Comparison of ENCODE assay signal across 14 cellular contexts in genomic region chr1:32715901-32716311, GRCh38. TPM values are rescaled to one million over a fixed set of nuclear protein-coding genes. Genes with fewer than 3 reads are reported as not detected.
A peak's percentile ranks its signal among the peaks of the same experiment; 100 is the strongest.
DNase-seq lines count a peak whose midpoint lies in the region; ATAC-seq, FAIRE-seq and TF ChIP-seq lines count a peak whose summit lies in the region.
"Had no signal": no experiment of that assay in that cellular context is flagged by ENCODE, and none has a peak within 500 bp of the region (broad histone marks: within the 10 kb centered on the region; RNA-seq: fewer than 3 reads in every experiment).

No MANE protein-coding gene starts in this region.

- no peaks in the 10 kb centered on the region for H3K79me2 ChIP-seq in keratinocyte (ENCODE audit: control insufficient read depth, insufficient read depth, low read length)

- ATAC-seq in WTC11, result no peak
- no peak for ATAC-seq in sciatic nerve

- H3K4me1 ChIP-seq in keratinocyte (ENCODE audit: control insufficient read depth, extremely low read depth, insufficient read depth, low read length), result peaks cover 27% of the 10 kb centered on the region
- peaks cover 26% of the 10 kb centered on the region for H3K4me1 ChIP-seq in suprapubic skin

- peaks cover 29% of the 10 kb centered on the region for H3K4me1 Mint-ChIP-seq in WTC11

- no peak for TF ChIP-seq POLR2A in suprapubic skin (IDR thresholded peaks at IDR 0.05)

- no peak for TF ChIP-seq EP300 in suprapubic skin (IDR thresholded peaks at IDR 0.05)

- no peak overlapping the region for H3K4me3 Mint-ChIP-seq in WTC11
- H3K4me3 Mint-ChIP-seq: activated T-helper 1 cell treated with anti-CD3 and anti-CD28 coated beads, Interleukin-12 subunit alpha, Interleukin-12 subunit beta, Interleukin-2, Interleukin-4 antibody, amounts not matched to agents 30 ng/mL and 10 ng/mL and 1 ng/mL, durations not matched to agents 14 hours and 24 hours and 36 hours had no signal

- DNase-seq in H7 (peak; percentile 23), WTC11 (ENCODE audit: low spot score) (no peak), keratinocyte (ENCODE audit: low read depth, low spot score) (peak; percentile 64), suprapubic skin (ENCODE audit: low spot score in 2 of 2) (no peak), COR-L47 (lab: John Stamatoyannopoulos, UW) (no peak), NCI-H2196 (lab: John Stamatoyannopoulos, UW; ENCODE audit: unreplicated experiment) (no peak), NCI-H1105 treated with DMSO at 0.1 percent for 48 hours (lab: John Stamatoyannopoulos, UW) (no peak), sciatic nerve (ENCODE audit: low spot score) (no peak)
- DNase-seq: KG1, SIG-M5 had no signal

- TF ChIP-seq CTCF in WTC11 (IDR thresholded peaks at IDR 0.05), result no peak
- no peak for TF ChIP-seq CTCF in keratinocyte (optimal IDR thresholded peaks at IDR 0.05 in 1 of 3, IDR thresholded peaks at IDR 0.05 in 1 of 3, conservative IDR thresholded peaks at IDR 0.05 in 1 of 3; ENCODE audit: extremely low read depth in 1 of 3, insufficient read depth in 2 of 3, low read length in 3 of 3)
- no peak for TF ChIP-seq CTCF in suprapubic skin (IDR thresholded peaks at IDR 0.05)

- H2AFZ ChIP-seq in keratinocyte (ENCODE audit: control insufficient read depth, low read length), result peak overlapping the region; percentile 0

- no peak for FAIRE-seq in keratinocyte (lab: Jason Lieb, UNC)
- FAIRE-seq: colon had no signal

- H3K36me3 ChIP-seq in H7 (replicated peaks; ENCODE audit: control insufficient read depth, insufficient read depth, low read length) (no peaks in the 10 kb centered on the region), keratinocyte (ENCODE audit: control insufficient read depth in 2 of 2, extremely low read depth in 1 of 2, insufficient read depth in 2 of 2, low read length in 2 of 2) (no peaks in the 10 kb centered on the region), suprapubic skin (no peaks in the 10 kb centered on the region)
- H3K36me3 ChIP-seq: BLaER1, thoracic aorta had no signal

- no peaks in the 10 kb centered on the region for H3K36me3 Mint-ChIP-seq in WTC11

- peak overlapping the region; percentile 10 for H3K4me2 ChIP-seq in keratinocyte (ENCODE audit: control insufficient read depth, extremely low read depth, insufficient read depth, low read depth, low read length)

- WGBS in suprapubic skin, result 100% methylated on average over 1 of the region's 4 CpGs

- POLR2A ChIA-PET in WTC11 (lab: Charles Lee), result interaction anchor here (0.7 to 1.9 kb wide), 3 partner anchors 13 to 59 kb away, joined by 4 to 14 read pairs (median 8); no protein-coding TSS in a partner anchor

- H3K27me3 Mint-ChIP-seq in WTC11 (ENCODE audit: low read depth), result no peaks in the 10 kb centered on the region; the same call in none of the 2 replicates

- no peak overlapping the region for H3K9ac ChIP-seq in keratinocyte (ENCODE audit: control insufficient read depth, extremely low read depth, insufficient read depth, low read length)
- H3K9ac ChIP-seq: BLaER1 had no signal

- peak overlapping the region; percentile 92 for H3K27ac Mint-ChIP-seq in WTC11
- H3K27ac Mint-ChIP-seq: activated T-helper 1 cell treated with anti-CD3 and anti-CD28 coated beads, Interleukin-12 subunit alpha, Interleukin-12 subunit beta, Interleukin-2, Interleukin-4 antibody, amounts not matched to agents 30 ng/mL and 10 ng/mL and 1 ng/mL, durations not matched to agents 14 hours and 24 hours and 36 hours had no signal

- no peaks in the 10 kb centered on the region for H3K9me1 ChIP-seq in keratinocyte (ENCODE audit: control insufficient read depth, extremely low read depth, insufficient read depth, low read length)

- H3K9me3 Mint-ChIP-seq in WTC11, result no peaks in the 10 kb centered on the region
- H3K9me3 Mint-ChIP-seq: activated T-helper 1 cell treated with anti-CD3 and anti-CD28 coated beads, Interleukin-12 subunit alpha, Interleukin-12 subunit beta, Interleukin-2, Interleukin-4 antibody, amounts not matched to agents 30 ng/mL and 10 ng/mL and 1 ng/mL, durations not matched to agents 14 hours and 24 hours and 36 hours had no signal

- dilution Hi-C loops in keratinocyte (cut with MboI; ENCODE audit: extremely low pct_ligation_motif_present, low sequenced_read_pairs), result no loop called here

- H3K27me3 ChIP-seq in H7 (ENCODE audit: control insufficient read depth, insufficient read depth, low read length) (no peaks in the 10 kb centered on the region), keratinocyte (ENCODE audit: control insufficient read depth, extremely low read depth, insufficient read depth, low read length) (no peaks in the 10 kb centered on the region), suprapubic skin (no peaks in the 10 kb centered on the region)
- H3K27me3 ChIP-seq: BLaER1 had no signal

- H4K20me1 ChIP-seq in keratinocyte (ENCODE audit: control insufficient read depth, extremely low read depth, insufficient read depth, low read length), result no peaks in the 10 kb centered on the region
- H4K20me1 ChIP-seq: BLaER1 had no signal

- H3K4me3 ChIP-seq in H7 (ENCODE audit: insufficient read depth, low read depth, low read length) (no peak overlapping the region), keratinocyte (ENCODE audit: control insufficient read depth in 2 of 3, extremely low read depth in 1 of 3, insufficient read depth in 2 of 3, low read depth in 1 of 3, low read length in 3 of 3) (no peak overlapping the region), suprapubic skin (no peak overlapping the region)
- H3K4me3 ChIP-seq: BLaER1, thoracic aorta had no signal

- H3K9me3 ChIP-seq in keratinocyte (ENCODE audit: control insufficient read depth, low read depth, low read length) (no peaks in the 10 kb centered on the region), suprapubic skin (no peaks in the 10 kb centered on the region)
- H3K9me3 ChIP-seq: BLaER1, thoracic aorta had no signal

- H3K27ac ChIP-seq in keratinocyte (ENCODE audit: control insufficient read depth, insufficient read depth, low read length), result peak overlapping the region; percentile 56
- peak overlapping the region; percentile 86 for H3K27ac ChIP-seq in suprapubic skin
- H3K27ac ChIP-seq: thoracic aorta had no signal

- intact Hi-C loops in sciatic nerve (cut with DNase I), result no loop called here

- CTCF ChIA-PET in WTC11 (lab: Charles Lee), result interaction anchor here (0.7 to 3.4 kb wide), 8 partner anchors 13 to 217 kb away, joined by 3 to 36 read pairs (median 6); a partner anchor contains a TSS

TF ChIP-seq in WTC11, 78 proteins besides CTCF, POLR2A, EP300 and RAD21 (continues in another document):
- TF ChIP-seq TEAD4 (CRISPR knock-in tag; IDR thresholded peaks at IDR 0.05) (no peak), JUN (CRISPR knock-in tag; IDR thresholded peaks at IDR 0.05) (no peak), ATF1 (CRISPR knock-in tag; IDR thresholded peaks at IDR 0.05) (no peak), AR (CRISPR knock-in tag; IDR thresholded peaks at IDR 0.05) (no peak), GRHL2 (CRISPR knock-in tag; IDR thresholded peaks at IDR 0.05; ENCODE audit: insufficient replicate concordance, severe bottlenecking) (no peak), ZNF416 (CRISPR knock-in tag; IDR thresholded peaks at IDR 0.05) (no peak), NFE2L1 (CRISPR knock-in tag; IDR thresholded peaks at IDR 0.05) (no peak), SOX15 (CRISPR knock-in tag; IDR thresholded peaks at IDR 0.05) (no peak), ATF6 (CRISPR knock-in tag; IDR thresholded peaks at IDR 0.05) (no peak), ZNF138 (CRISPR knock-in tag; conservative IDR thresholded peaks at IDR 0.05) (no peak)

RNA-seq across cellular contexts. Expression of gene SYNC, which starts 13.3 kb away (rescaled TPM):
- 0.07 and 0.45 TPM in 2 replicates for total RNA-seq in H7 (2014; rRNA removed; shearing (Covaris generic))
- 0.09 to 0.21 TPM (median 0.11 TPM) in 3 replicates for total RNA-seq in WTC11 (2021)
- 11.2 to 12.0 TPM (median 11.2 TPM) in 3 replicates for polyA plus RNA-seq in keratinocyte
- polyA plus RNA-seq in keratinocyte (2011; ENCODE audit: low read depth), result 2.0 TPM
- polyA plus RNA-seq in keratinocyte (2011; cell fraction: cytosol; rRNA removed), result 14.5 and 17.2 TPM in 2 replicates
- 12.3 and 14.8 TPM in 2 replicates for polyA plus RNA-seq in keratinocyte (2011; cell fraction: nucleus; rRNA removed)
- 1.3 and 12.0 TPM in 2 replicates for polyA plus RNA-seq in keratinocyte (2012; ENCODE audit: low replicate concordance)
- polyA minus RNA-seq in keratinocyte, result 9.7 to 19.1 TPM (median 14.7 TPM) in 3 replicates
- 16.7 TPM for polyA minus RNA-seq in keratinocyte (2011; cell fraction: cytosol; rRNA and poly(A)+ RNA removed)
- polyA minus RNA-seq in keratinocyte (2011; cell fraction: nucleus; rRNA and poly(A)+ RNA removed), result 2.8 and 8.0 TPM in 2 replicates
- total RNA-seq in suprapubic skin, result 10 to 100 TPM in 1 of 4 donors, 1 to 10 TPM in 3; 7.4 to 11.4 (median 8.3) TPM
- 9.1 TPM for total RNA-seq in sciatic nerve
- total RNA-seq: activated T-helper 1 cell treated with anti-CD3 and anti-CD28 coated beads, Interleukin-12 subunit alpha, Interleukin-12 subunit beta, Interleukin-2, Interleukin-4 antibody, amounts not matched to agents 30 ng/mL and 10 ng/mL and 1 ng/mL, durations not matched to agents 14 hours and 24 hours and 36 hours had no signal

Comparison
In these comparisons a context has a peak if more than half of its experiments do, and no peak if none do; other contexts are left out.
1. DNase-seq: peak in H7 (single experiment) and keratinocyte (single experiment); none in WTC11 (single experiment), suprapubic skin (0 of 2), COR-L47 (single experiment), NCI-H2196 (single experiment), NCI-H1105 treated with DMSO at 0.1 percent for 48 hours (single experiment) and sciatic nerve (single experiment).